In the genomic region with DNA sequence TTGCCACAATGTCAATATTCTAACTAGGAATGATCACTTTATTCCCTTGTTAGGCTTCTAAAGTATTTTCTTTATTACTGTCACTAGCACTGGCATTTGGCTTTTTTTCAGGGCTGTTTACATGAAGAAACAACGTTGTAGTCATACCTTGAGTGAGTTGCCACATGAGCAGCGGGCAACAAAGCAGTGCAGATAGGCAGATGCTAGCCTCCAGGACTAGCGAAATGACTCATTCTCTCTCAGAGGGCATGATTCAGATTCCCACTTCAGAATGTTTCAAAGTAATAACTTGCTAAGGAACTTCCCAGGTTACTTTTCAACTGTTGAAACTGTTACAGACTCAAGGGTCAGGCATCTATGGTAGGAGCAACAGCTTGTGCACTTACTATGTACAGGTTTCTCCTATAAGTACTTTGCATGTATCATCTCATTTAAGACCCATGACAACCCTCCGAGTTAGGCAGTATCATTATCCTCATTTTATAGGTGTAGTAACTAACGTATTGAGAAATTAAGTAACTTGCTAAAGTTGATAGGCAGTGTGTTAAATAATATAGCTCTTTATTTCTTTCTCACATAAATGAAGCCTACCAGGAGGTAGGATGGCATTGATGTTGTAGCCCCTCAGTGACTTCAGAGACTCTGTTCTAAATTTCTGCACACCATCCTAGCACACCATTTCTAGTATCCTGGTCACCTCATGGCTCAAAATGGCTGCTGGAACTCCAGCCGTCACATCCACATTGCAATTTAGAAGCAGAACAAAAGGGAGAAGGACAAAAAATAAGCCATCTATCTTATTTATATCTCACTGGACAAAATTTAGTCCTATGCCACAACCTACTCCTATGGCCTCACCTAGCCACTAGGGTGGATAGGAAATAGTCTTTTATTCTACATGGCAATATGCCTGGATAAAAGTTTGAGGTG, we compare ENCODE assay signal across 8 cellular contexts.
DNase-seq lines count a peak whose midpoint lies in the region; ATAC-seq and TF ChIP-seq lines count a peak whose summit lies in the region.

No MANE protein-coding gene starts in this region.

- peak overlapping the region; percentile 22 for H3K27ac Mint-ChIP-seq in activated CD8-positive, alpha-beta memory T cell treated with anti-CD3 and anti-CD28 coated beads, Interleukin-2, amount 10 ng/mL, durations not matched to agents 7 days and 5 days

- H3K36me3 ChIP-seq in esophagus squamous epithelium, result no peaks in the 10 kb centered on the region

- H3K4me3 ChIP-seq in esophagus squamous epithelium, result no peak overlapping the region

- TF ChIP-seq CTCF in esophagus squamous epithelium (IDR thresholded peaks at IDR 0.05), result no peak

- no peak for TF ChIP-seq POLR2A in esophagus squamous epithelium (IDR thresholded peaks at IDR 0.05)

- H3K36me3 Mint-ChIP-seq in activated CD8-positive, alpha-beta memory T cell treated with anti-CD3 and anti-CD28 coated beads, Interleukin-2, amount 10 ng/mL, durations not matched to agents 7 days and 5 days, result peaks cover 13% of the 10 kb centered on the region

- ATAC-seq in GM18858 (IDR thresholded peaks at IDR 0.05; ENCODE audit: unreplicated experiment), result peak; percentile 80
- peak; percentile 53 for ATAC-seq in HG02938 (IDR thresholded peaks at IDR 0.05; ENCODE audit: unreplicated experiment)
- peak; percentile 85 for ATAC-seq in activated CD8-positive, alpha-beta memory T cell treated with anti-CD3 and anti-CD28 coated beads, Interleukin-2, amount 10 ng/mL, durations not matched to agents 7 days and 5 days

- no peak overlapping the region for H3K27ac ChIP-seq in esophagus squamous epithelium

- POLR2A ChIA-PET in HEK293T (lab: Yijun Ruan, JAX), result no interaction called here

- CTCF ChIA-PET in activated CD8-positive, alpha-beta memory T cell treated with anti-CD3 and anti-CD28 coated beads, Interleukin-2, amount 10 ng/mL, durations not matched to agents 7 days and 5 days (lab: Charles Lee), result interaction anchor here (0.9 to 1.0 kb wide), 2 partner anchors 10 to 91 kb away, joined by 3 read pairs; no protein-coding TSS in a partner anchor
- CTCF ChIA-PET in HEK293T (lab: Yijun Ruan, JAX), result interaction anchor here (0.6 kb wide), 1 partner anchor 240 kb away, joined by 3 read pairs; no protein-coding TSS in a partner anchor

- DNase-seq in activated CD8-positive, alpha-beta memory T cell treated with anti-CD3 and anti-CD28 coated beads, Interleukin-2, amount 10 ng/mL, durations not matched to agents 7 days and 5 days, result peak; percentile 75
- DNase-seq in renal cortical epithelial cell (ENCODE audit: low read depth) (peak; percentile 89), cerebellar nuclear complex (lab: John Stamatoyannopoulos, UW) (no peak), esophagus squamous epithelium (lab: John Stamatoyannopoulos, UW) (no peak), GM19238 (ENCODE audit: insufficient read length, low spot score) (no peak), HEK293T (ENCODE audit: extremely low spot score) (no peak)

- H3K27me3 ChIP-seq in esophagus squamous epithelium, result no peaks in the 10 kb centered on the region

- peaks cover 2% of the 10 kb centered on the region for H3K9me3 Mint-ChIP-seq in activated CD8-positive, alpha-beta memory T cell treated with anti-CD3 and anti-CD28 coated beads, Interleukin-2, amount 10 ng/mL, durations not matched to agents 7 days and 5 days (ENCODE audit: low read depth)

- peaks cover 0 to 17% (median 2%) of the 10 kb centered on the region in 3 donors for H3K4me1 ChIP-seq in esophagus squamous epithelium

- no peaks in the 10 kb centered on the region for H3K9me3 ChIP-seq in esophagus squamous epithelium

- 53 to 56% methylated on average over 6 of the region's 6 CpGs for WGBS in esophagus squamous epithelium, 2 donors

- peaks cover 38% of the 10 kb centered on the region for H3K4me1 Mint-ChIP-seq in activated CD8-positive, alpha-beta memory T cell treated with anti-CD3 and anti-CD28 coated beads, Interleukin-2, amount 10 ng/mL, durations not matched to agents 7 days and 5 days

- no peak overlapping the region for H3K4me3 Mint-ChIP-seq in activated CD8-positive, alpha-beta memory T cell treated with anti-CD3 and anti-CD28 coated beads, Interleukin-2, amount 10 ng/mL, durations not matched to agents 7 days and 5 days

- H3K27me3 Mint-ChIP-seq in activated CD8-positive, alpha-beta memory T cell treated with anti-CD3 and anti-CD28 coated beads, Interleukin-2, amount 10 ng/mL, durations not matched to agents 7 days and 5 days, result no peaks in the 10 kb centered on the region

- intact Hi-C loops in esophagus squamous epithelium (cut with DNase I), result no loop called here

TF ChIP-seq in HEK293T, 16 proteins besides CTCF, POLR2A, EP300 and RAD21:
- TF ChIP-seq FOXM1 (IDR thresholded peaks at IDR 0.05; ENCODE audit: borderline replicate concordance) (no peak), ELF4 (IDR thresholded peaks at IDR 0.05) (no peak), FOXK2 (IDR thresholded peaks at IDR 0.05) (no peak), HDGF (IDR thresholded peaks at IDR 0.05; ENCODE audit: borderline replicate concordance) (no peak), FOXA1 (IDR thresholded peaks at IDR 0.05) (no peak), NFRKB (IDR thresholded peaks at IDR 0.05) (no peak), TARDBP (IDR thresholded peaks at IDR 0.05) (no peak), ZNF384 (IDR thresholded peaks at IDR 0.05) (no peak), BHLHE40 (IDR thresholded peaks at IDR 0.05; ENCODE audit: borderline replicate concordance) (no peak), L3MBTL2 (conservative IDR thresholded peaks at IDR 0.05) (no peak), SP1 (IDR thresholded peaks at IDR 0.05) (no peak), CTBP1 (IDR thresholded peaks at IDR 0.05; ENCODE audit: borderline replicate concordance) (no peak), LEF1 (IDR thresholded peaks at IDR 0.05; ENCODE audit: borderline replicate concordance) (no peak), ARNT (IDR thresholded peaks at IDR 0.05) (no peak), SUZ12 (IDR thresholded peaks at IDR 0.05) (no peak)
- TF ChIP-seq, protein P1, sequence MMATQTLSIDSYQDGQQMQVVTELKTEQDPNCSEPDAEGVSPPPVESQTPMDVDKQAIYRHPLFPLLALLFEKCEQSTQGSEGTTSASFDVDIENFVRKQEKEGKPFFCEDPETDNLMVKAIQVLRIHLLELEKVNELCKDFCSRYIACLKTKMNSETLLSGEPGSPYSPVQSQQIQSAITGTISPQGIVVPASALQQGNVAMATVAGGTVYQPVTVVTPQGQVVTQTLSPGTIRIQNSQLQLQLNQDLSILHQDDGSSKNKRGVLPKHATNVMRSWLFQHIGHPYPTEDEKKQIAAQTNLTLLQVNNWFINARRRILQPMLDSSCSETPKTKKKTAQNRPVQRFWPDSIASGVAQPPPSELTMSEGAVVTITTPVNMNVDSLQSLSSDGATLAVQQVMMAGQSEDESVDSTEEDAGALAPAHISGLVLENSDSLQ (IDR thresholded peaks at IDR 0.05), result no peak

Comparison
In these comparisons a context has a peak if more than half of its experiments do, and no peak if none do; other contexts are left out.
1. DNase-seq: peak in activated CD8-positive, alpha-beta memory T cell treated with anti-CD3 and anti-CD28 coated beads, Interleukin-2, amount 10 ng/mL, durations not matched to agents 7 days and 5 days (single experiment) and renal cortical epithelial cell (single experiment); none in cerebellar nuclear complex (0 of 2), esophagus squamous epithelium (single experiment), GM19238 (single experiment) and HEK293T (single experiment).
2. Peak in every context shown above with its lines, with median percentiles within 50 percentile points of each other: ATAC-seq.